In genomic region chr7:28988818-28989595, GRCh38 we compare ENCODE assay signal across 13 cellular contexts. TPM values are rescaled to one million over a fixed set of nuclear protein-coding genes. Genes with fewer than 3 reads are reported as not detected.
A peak's percentile ranks its signal among the peaks of the same experiment; 100 is the strongest.
DNase-seq lines count a peak whose midpoint lies in the region; ATAC-seq lines count a peak whose summit lies in the region.
"Had no signal": no experiment of that assay in that cellular context is flagged by ENCODE, and none has a peak within 500 bp of the region (broad histone marks: within the 10 kb centered on the region; RNA-seq: fewer than 3 reads in every experiment).

No MANE protein-coding gene starts in this region.

- DNase-seq in ACHN (peak; percentile 9), M059J (ENCODE audit: low read depth) (peak; percentile 98), myocyte (ENCODE audit: low read depth) (peak; percentile 91), NCI-H2107 (lab: John Stamatoyannopoulos, UW) (no peak), C1 segment of cervical spinal cord (lab: John Stamatoyannopoulos, UW) (no peak), NCI-H1105 treated with DMSO at 0.1 percent for 48 hours (lab: John Stamatoyannopoulos, UW) (no peak)
- DNase-seq: activated CD4-positive, alpha-beta T cell treated with anti-CD3 and anti-CD28 coated beads for 4 hours; BE2C; lower lobe of right lung; NCI-H2081 treated with DMSO at 0.1 percent for 48 hours; stimulated activated naive CD4-positive, alpha-beta T cell had no signal

- ATAC-seq in esophagus mucosa (peak; percentile 57), GM21737 (IDR thresholded peaks at IDR 0.05; ENCODE audit: unreplicated experiment) (no peak)
- ATAC-seq: lower lobe of right lung had no signal

- in situ Hi-C loops in ACHN (cut with HindIII; ENCODE audit: low pct_ligation_motif_present, low pct_unique_long_range_greater_than_20kb, low sequenced_read_pairs): no loop called here

RNA-seq across cellular contexts. Expression of gene TRIL, which starts 30.9 kb away (rescaled TPM):
- total RNA-seq in M059J (2014; rRNA removed; shearing (Covaris generic)): 0.44 and 0.91 TPM in 2 replicates
- 2.9 TPM for total RNA-seq in esophagus mucosa
- total RNA-seq in myocyte: 0.40 and 0.42 TPM in 2 replicates
- polyA plus RNA-seq in myocyte (2012): 0.05 TPM

Comparison
In these comparisons a context has a peak if more than half of its experiments do, and no peak if none do; other contexts are left out.
1. DNase-seq: peak in ACHN (single experiment), M059J (single experiment) and myocyte (single experiment); none in NCI-H2107 (single experiment), C1 segment of cervical spinal cord (0 of 14) and NCI-H1105 treated with DMSO at 0.1 percent for 48 hours (single experiment).